In the genomic region with DNA sequence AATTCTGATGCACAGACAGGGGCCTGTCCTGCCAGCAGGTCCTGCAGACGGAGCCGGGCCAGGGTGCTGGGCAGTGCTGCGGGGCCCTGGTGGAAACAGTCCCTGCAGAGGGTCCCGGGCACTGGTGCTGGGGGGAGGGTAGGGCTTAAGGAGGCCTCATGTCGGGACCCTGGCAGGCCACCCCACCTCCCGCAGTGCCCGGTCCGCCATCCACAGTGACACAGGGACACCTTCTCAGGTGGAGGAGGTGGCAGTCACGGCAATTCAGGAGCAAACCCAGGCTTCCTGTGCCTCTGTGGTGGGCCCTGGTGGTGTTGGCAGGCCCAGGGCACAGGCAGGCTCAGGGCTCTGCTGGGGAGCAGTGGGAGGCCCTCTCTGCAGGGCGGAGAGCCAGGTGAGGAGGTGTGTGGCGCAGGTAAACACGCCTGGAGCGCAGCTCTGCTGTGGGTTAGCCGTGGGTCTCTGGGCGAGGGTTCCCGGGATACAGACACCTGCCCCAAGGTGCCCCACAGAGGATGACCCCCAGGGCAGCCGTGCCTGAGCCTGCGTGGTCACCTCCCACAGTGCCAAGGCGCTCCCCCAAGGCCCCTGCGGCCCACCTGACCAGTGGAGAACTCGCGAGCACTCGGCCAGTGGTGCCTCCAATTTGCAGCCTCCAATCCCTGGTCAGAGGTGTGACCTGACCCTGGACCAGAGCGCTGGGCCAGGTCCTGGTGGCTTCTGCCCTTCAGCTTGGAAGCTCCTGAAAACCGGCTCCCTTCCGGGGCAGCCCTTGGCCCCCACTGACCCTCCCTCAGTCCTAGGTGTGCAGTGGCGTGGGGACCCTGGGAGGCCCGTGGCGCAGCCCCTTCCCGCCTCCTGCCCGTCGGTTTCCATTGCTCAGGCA, we compare ENCODE assay signal across 1 cellular context.
TF ChIP-seq lines count a peak whose summit lies in the region.

No MANE protein-coding gene starts in this region.

TF ChIP-seq in HepG2, 621 proteins besides CTCF, POLR2A, EP300 and RAD21 (continued from another document and continues in another):
- no peak for TF ChIP-seq PAXIP1 (CRISPR knock-in tag; conservative IDR thresholded peaks at IDR 0.05)
- no peak for TF ChIP-seq TEAD2 (CRISPR knock-in tag; IDR thresholded peaks at IDR 0.05)
- TF ChIP-seq, protein P1, sequence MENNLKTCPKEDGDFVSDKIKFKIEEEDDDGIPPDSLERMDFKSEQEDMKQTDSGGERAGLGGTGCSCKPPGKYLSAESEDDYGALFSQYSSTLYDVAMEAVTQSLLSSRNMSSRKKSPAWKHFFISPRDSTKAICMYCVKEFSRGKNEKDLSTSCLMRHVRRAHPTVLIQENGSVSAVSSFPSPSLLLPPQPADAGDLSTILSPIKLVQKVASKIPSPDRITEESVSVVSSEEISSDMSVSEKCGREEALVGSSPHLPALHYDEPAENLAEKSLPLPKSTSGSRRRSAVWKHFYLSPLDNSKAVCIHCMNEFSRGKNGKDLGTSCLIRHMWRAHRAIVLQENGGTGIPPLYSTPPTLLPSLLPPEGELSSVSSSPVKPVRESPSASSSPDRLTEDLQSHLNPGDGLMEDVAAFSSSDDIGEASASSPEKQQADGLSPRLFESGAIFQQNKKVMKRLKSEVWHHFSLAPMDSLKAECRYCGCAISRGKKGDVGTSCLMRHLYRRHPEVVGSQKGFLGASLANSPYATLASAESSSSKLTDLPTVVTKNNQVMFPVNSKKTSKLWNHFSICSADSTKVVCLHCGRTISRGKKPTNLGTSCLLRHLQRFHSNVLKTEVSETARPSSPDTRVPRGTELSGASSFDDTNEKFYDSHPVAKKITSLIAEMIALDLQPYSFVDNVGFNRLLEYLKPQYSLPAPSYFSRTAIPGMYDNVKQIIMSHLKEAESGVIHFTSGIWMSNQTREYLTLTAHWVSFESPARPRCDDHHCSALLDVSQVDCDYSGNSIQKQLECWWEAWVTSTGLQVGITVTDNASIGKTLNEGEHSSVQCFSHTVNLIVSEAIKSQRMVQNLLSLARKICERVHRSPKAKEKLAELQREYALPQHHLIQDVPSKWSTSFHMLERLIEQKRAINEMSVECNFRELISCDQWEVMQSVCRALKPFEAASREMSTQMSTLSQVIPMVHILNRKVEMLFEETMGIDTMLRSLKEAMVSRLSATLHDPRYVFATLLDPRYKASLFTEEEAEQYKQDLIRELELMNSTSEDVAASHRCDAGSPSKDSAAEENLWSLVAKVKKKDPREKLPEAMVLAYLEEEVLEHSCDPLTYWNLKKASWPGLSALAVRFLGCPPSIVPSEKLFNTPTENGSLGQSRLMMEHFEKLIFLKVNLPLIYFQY (CRISPR knock-in tag; IDR thresholded peaks at IDR 0.05; ENCODE audit: borderline replicate concordance), result no peak
- no peak for TF ChIP-seq HDAC2 (CRISPR knock-in tag; IDR thresholded peaks at IDR 0.05)
- TF ChIP-seq, protein P2, sequence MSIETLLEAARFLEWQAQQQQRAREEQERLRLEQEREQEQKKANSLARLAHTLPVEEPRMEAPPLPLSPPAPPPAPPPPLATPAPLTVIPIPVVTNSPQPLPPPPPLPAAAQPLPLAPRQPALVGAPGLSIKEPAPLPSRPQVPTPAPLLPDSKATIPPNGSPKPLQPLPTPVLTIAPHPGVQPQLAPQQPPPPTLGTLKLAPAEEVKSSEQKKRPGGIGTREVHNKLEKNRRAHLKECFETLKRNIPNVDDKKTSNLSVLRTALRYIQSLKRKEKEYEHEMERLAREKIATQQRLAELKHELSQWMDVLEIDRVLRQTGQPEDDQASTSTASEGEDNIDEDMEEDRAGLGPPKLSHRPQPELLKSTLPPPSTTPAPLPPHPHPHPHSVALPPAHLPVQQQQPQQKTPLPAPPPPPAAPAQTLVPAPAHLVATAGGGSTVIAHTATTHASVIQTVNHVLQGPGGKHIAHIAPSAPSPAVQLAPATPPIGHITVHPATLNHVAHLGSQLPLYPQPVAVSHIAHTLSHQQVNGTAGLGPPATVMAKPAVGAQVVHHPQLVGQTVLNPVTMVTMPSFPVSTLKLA (IDR thresholded peaks at IDR 0.05), result no peak
- TF ChIP-seq MTF2 (CRISPR knock-in tag; IDR thresholded peaks at IDR 0.05; ENCODE audit: borderline replicate concordance), result no peak
- TF ChIP-seq ATF7-NPFF (CRISPR knock-in tag; IDR thresholded peaks at IDR 0.05; ENCODE audit: low read depth), result no peak
- TF ChIP-seq ZNF883 (CRISPR knock-in tag; IDR thresholded peaks at IDR 0.05; ENCODE audit: not compliant biosample characterization), result no peak
- TF ChIP-seq, protein P3, sequence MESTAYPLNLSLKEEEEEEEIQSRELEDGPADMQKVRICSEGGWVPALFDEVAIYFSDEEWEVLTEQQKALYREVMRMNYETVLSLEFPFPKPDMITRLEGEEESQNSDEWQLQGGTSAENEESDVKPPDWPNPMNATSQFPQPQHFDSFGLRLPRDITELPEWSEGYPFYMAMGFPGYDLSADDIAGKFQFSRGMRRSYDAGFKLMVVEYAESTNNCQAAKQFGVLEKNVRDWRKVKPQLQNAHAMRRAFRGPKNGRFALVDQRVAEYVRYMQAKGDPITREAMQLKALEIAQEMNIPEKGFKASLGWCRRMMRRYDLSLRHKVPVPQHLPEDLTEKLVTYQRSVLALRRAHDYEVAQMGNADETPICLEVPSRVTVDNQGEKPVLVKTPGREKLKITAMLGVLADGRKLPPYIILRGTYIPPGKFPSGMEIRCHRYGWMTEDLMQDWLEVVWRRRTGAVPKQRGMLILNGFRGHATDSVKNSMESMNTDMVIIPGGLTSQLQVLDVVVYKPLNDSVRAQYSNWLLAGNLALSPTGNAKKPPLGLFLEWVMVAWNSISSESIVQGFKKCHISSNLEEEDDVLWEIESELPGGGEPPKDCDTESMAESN (CRISPR knock-in tag; conservative IDR thresholded peaks at IDR 0.05), result no peak
- TF ChIP-seq ZNF280B (CRISPR knock-in tag; IDR thresholded peaks at IDR 0.05; ENCODE audit: borderline replicate concordance), result no peak
- TF ChIP-seq ZNF790 (CRISPR knock-in tag; IDR thresholded peaks at IDR 0.05; ENCODE audit: borderline replicate concordance), result no peak
- TF ChIP-seq CSRNP1 (CRISPR knock-in tag; IDR thresholded peaks at IDR 0.05), result 0 out of 2 replicates have a peak, but pooled peaks have one; percentile 31
- TF ChIP-seq ISL2 (CRISPR knock-in tag; IDR thresholded peaks at IDR 0.05), result no peak
- TF ChIP-seq ZNF780A (CRISPR knock-in tag; IDR thresholded peaks at IDR 0.05), result no peak
- TF ChIP-seq PREB (CRISPR knock-in tag; IDR thresholded peaks at IDR 0.05), result no peak
- 0 out of 2 replicates have a peak, but pooled peaks have one; percentile 3 for TF ChIP-seq ZNF556 (CRISPR knock-in tag; IDR thresholded peaks at IDR 0.05; ENCODE audit: borderline replicate concordance)
- no peak for TF ChIP-seq ZNF564 (CRISPR knock-in tag; IDR thresholded peaks at IDR 0.05)
- TF ChIP-seq HNRNPUL1 (IDR thresholded peaks at IDR 0.05; ENCODE audit: low read depth, low read length), result no peak
- TF ChIP-seq, protein P4, sequence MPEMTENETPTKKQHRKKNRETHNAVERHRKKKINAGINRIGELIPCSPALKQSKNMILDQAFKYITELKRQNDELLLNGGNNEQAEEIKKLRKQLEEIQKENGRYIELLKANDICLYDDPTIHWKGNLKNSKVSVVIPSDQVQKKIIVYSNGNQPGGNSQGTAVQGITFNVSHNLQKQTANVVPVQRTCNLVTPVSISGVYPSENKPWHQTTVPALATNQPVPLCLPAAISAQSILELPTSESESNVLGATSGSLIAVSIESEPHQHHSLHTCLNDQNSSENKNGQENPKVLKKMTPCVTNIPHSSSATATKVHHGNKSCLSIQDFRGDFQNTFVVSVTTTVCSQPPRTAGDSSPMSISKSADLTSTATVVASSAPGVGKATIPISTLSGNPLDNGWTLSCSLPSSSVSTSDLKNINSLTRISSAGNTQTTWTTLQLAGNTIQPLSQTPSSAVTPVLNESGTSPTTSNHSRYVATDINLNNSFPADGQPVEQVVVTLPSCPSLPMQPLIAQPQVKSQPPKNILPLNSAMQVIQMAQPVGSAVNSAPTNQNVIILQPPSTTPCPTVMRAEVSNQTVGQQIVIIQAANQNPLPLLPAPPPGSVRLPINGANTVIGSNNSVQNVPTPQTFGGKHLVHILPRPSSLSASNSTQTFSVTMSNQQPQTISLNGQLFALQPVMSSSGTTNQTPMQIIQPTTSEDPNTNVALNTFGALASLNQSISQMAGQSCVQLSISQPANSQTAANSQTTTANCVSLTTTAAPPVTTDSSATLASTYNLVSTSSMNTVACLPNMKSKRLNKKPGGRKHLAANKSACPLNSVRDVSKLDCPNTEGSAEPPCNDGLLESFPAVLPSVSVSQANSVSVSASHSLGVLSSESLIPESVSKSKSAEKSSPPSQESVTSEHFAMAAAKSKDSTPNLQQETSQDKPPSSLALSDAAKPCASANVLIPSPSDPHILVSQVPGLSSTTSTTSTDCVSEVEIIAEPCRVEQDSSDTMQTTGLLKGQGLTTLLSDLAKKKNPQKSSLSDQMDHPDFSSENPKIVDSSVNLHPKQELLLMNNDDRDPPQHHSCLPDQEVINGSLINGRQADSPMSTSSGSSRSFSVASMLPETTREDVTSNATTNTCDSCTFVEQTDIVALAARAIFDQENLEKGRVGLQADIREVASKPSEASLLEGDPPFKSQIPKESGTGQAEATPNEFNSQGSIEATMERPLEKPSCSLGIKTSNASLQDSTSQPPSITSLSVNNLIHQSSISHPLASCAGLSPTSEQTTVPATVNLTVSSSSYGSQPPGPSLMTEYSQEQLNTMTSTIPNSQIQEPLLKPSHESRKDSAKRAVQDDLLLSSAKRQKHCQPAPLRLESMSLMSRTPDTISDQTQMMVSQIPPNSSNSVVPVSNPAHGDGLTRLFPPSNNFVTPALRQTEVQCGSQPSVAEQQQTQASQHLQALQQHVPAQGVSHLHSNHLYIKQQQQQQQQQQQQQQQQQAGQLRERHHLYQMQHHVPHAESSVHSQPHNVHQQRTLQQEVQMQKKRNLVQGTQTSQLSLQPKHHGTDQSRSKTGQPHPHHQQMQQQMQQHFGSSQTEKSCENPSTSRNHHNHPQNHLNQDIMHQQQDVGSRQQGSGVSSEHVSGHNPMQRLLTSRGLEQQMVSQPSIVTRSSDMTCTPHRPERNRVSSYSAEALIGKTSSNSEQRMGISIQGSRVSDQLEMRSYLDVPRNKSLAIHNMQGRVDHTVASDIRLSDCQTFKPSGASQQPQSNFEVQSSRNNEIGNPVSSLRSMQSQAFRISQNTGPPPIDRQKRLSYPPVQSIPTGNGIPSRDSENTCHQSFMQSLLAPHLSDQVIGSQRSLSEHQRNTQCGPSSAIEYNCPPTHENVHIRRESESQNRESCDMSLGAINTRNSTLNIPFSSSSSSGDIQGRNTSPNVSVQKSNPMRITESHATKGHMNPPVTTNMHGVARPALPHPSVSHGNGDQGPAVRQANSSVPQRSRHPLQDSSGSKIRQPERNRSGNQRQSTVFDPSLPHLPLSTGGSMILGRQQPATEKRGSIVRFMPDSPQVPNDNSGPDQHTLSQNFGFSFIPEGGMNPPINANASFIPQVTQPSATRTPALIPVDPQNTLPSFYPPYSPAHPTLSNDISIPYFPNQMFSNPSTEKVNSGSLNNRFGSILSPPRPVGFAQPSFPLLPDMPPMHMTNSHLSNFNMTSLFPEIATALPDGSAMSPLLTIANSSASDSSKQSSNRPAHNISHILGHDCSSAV (CRISPR knock-in tag; IDR thresholded peaks at IDR 0.05; ENCODE audit: borderline replicate concordance), result no peak
- peak; percentile 61 for TF ChIP-seq RBFOX2 (IDR thresholded peaks at IDR 0.05; ENCODE audit: low read depth, low read length)
- TF ChIP-seq RBM39 (IDR thresholded peaks at IDR 0.05; ENCODE audit: low read depth, low read length, poor library complexity, severe bottlenecking), result no peak
- no peak for TF ChIP-seq HOXA5 (CRISPR knock-in tag; IDR thresholded peaks at IDR 0.05)
- no peak for TF ChIP-seq XRCC5 (optimal IDR thresholded peaks at IDR 0.05; ENCODE audit: low read length)
- 0 out of 2 replicates have a peak, but pooled peaks have one; percentile 38 for TF ChIP-seq BORCS8-MEF2B (CRISPR knock-in tag; IDR thresholded peaks at IDR 0.05)
